ENCODE assay signal across 1 cellular context in genomic region chr2:231961349-231962166, GRCh38.
TF ChIP-seq lines count a peak whose summit lies in the region.

DIS3L2 (plus strand) TSS chr2:231961713; CDS start chr2:232014928, 53,215 bp downstream.

TF ChIP-seq in HEK293, 187 proteins besides CTCF, POLR2A, EP300 and RAD21 (continued from another document):
- no peak for TF ChIP-seq ZBTB49 (tag by site-specific recombination; IDR thresholded peaks at IDR 0.05; ENCODE audit: low read depth)
